Comparison of ENCODE assay signal across 16 cellular contexts in genomic region chr10:27440478-27440877, GRCh38.
DNase-seq lines count a peak whose midpoint lies in the region; ATAC-seq, FAIRE-seq and TF ChIP-seq lines count a peak whose summit lies in the region.
"Had no signal": no experiment of that assay in that cellular context is flagged by ENCODE, and none has a peak within 500 bp of the region (broad histone marks: within the 10 kb centered on the region; RNA-seq: fewer than 3 reads in every experiment).

No MANE protein-coding gene starts in this region.

- POLR2A ChIA-PET in PC-3 (lab: Charles Lee; ENCODE audit: unreplicated experiment), result no interaction called here

- H3K27me3 ChIP-seq in MG63 (no peaks in the 10 kb centered on the region), PC-3 (ENCODE audit: low read length) (no peaks in the 10 kb centered on the region), bronchial epithelial cell (ENCODE audit: control insufficient read depth, insufficient read depth, low read length) (no peaks in the 10 kb centered on the region), adrenal gland (no peaks in the 10 kb centered on the region)
- H3K27me3 ChIP-seq: BLaER1 treated with 17β-estradiol and CSF1 and Interleukin-3, amounts not matched to agents 10 nM and 100 nM had no signal

- DNase-seq in MG63 (peak; percentile 14), PC-3 (no peak), bronchial epithelial cell (ENCODE audit: low read depth) (no peak), adrenal gland (no peak), T1000 (lab: John Stamatoyannopoulos, UW) (no peak), kidney tubule cell (ENCODE audit: low spot score) (no peak)
- DNase-seq: Calu3; CD8-positive, alpha-beta T cell; DMS53; DND-41; EL; GM23248 had no signal

- TF ChIP-seq POLR2A in adrenal gland (IDR thresholded peaks at IDR 0.05), result no peak

- intact Hi-C loops in PC-3 (cut with micrococcal nuclease) (loop anchor here (10.0 kb wide), 1 partner anchor 114 kb away; no protein-coding TSS in a partner anchor), adrenal gland (cut with DNase I) (loop anchor here in 1 of 2 donors (10.0 kb wide), 1 partner anchor 224 kb away; no protein-coding TSS in a partner anchor)

- no TSS peak for BruUV-seq in PC-3 (replicated peaks; lab: Mats Ljungman, UMichigan)

- no peak for TF ChIP-seq CTCF in PC-3 (conservative IDR thresholded peaks at IDR 0.05; ENCODE audit: low read depth, low read length)
- no peak for TF ChIP-seq CTCF in bronchial epithelial cell (IDR thresholded peaks at IDR 0.05; ENCODE audit: insufficient read depth, low read length, severe bottlenecking)
- TF ChIP-seq CTCF in adrenal gland (IDR thresholded peaks at IDR 0.05), result no peak

- H3F3A ChIP-seq in PC-3 (ENCODE audit: low read length, unreplicated experiment), result no peaks in the 10 kb centered on the region

- H3K4me2 ChIP-seq in PC-3 (ENCODE audit: low read length), result no peak overlapping the region
- H3K4me2 ChIP-seq: BLaER1 treated with 17β-estradiol and CSF1 and Interleukin-3, amounts not matched to agents 10 nM and 100 nM had no signal

- H4K20me1 ChIP-seq in PC-3 (ENCODE audit: low read length), result no peaks in the 10 kb centered on the region
- H4K20me1 ChIP-seq: BLaER1 treated with 17β-estradiol and CSF1 and Interleukin-3, amounts not matched to agents 10 nM and 100 nM had no signal

- H3K79me2 ChIP-seq in PC-3 (ENCODE audit: low read length), result no peaks in the 10 kb centered on the region

- CTCF ChIA-PET in PC-3 (lab: Charles Lee), result no interaction called here

- H3K4me3 ChIP-seq in MG63 (no peak overlapping the region), PC-3 (ENCODE audit: low read length) (no peak overlapping the region), bronchial epithelial cell (ENCODE audit: low read depth, low read length) (no peak overlapping the region), adrenal gland (no peak overlapping the region)
- H3K4me3 ChIP-seq: BLaER1 treated with 17β-estradiol and CSF1 and Interleukin-3, amounts not matched to agents 10 nM and 100 nM; GM12878; GM23248; HAP-1 had no signal

- no peaks in the 10 kb centered on the region for H3K4me1 ChIP-seq in PC-3 (ENCODE audit: insufficient read depth, low read length)
- no peaks in the 10 kb centered on the region for H3K4me1 ChIP-seq in adrenal gland (replicated peaks in 1 of 2)
- H3K4me1 ChIP-seq: HAP-1 had no signal

- no peak overlapping the region for H3K9ac ChIP-seq in PC-3 (ENCODE audit: low read length)
- H3K9ac ChIP-seq: BLaER1 treated with 17β-estradiol and CSF1 and Interleukin-3, amounts not matched to agents 10 nM and 100 nM; GM23248 had no signal

- H3K36me3 ChIP-seq in MG63 (no peaks in the 10 kb centered on the region), PC-3 (ENCODE audit: low read depth, low read length) (no peaks in the 10 kb centered on the region), bronchial epithelial cell (ENCODE audit: control insufficient read depth, insufficient read depth, low read length) (no peaks in the 10 kb centered on the region), adrenal gland (replicated peaks in 1 of 2) (no peaks in the 10 kb centered on the region)
- H3K36me3 ChIP-seq: BLaER1 treated with 17β-estradiol and CSF1 and Interleukin-3, amounts not matched to agents 10 nM and 100 nM; HAP-1 had no signal

- FAIRE-seq in bronchial epithelial cell (lab: Jason Lieb, UNC), result peak; percentile 13
- FAIRE-seq: GM12878, HepG2 had no signal

- ATAC-seq in PC-3, result 0 out of 2 replicates have a peak, but pooled peaks have one; percentile 15
- ATAC-seq: CD8-positive, alpha-beta T cell; GM12878; HepG2 had no signal

- WGBS in adrenal gland, 4 donors, result 41 to 53% (median 43%) methylated on average over 2 of the region's 2 CpGs

- no peaks in the 10 kb centered on the region for H3K9me3 ChIP-seq in MG63
- H3K9me3 ChIP-seq in PC-3 (ENCODE audit: low read length), result no peaks in the 10 kb centered on the region
- no peaks in the 10 kb centered on the region for H3K9me3 ChIP-seq in adrenal gland (replicated peaks in 1 of 3)
- H3K9me3 ChIP-seq: BLaER1 treated with 17β-estradiol and CSF1 and Interleukin-3, amounts not matched to agents 10 nM and 100 nM; HAP-1 had no signal

- H2AFZ ChIP-seq in PC-3 (ENCODE audit: low read length), result no peak overlapping the region
- H2AFZ ChIP-seq: GM23248 had no signal

- H3K27ac ChIP-seq in PC-3 (ENCODE audit: low read length) (no peak overlapping the region), adrenal gland (no peak overlapping the region)
- H3K27ac ChIP-seq: BLaER1 treated with 17β-estradiol and CSF1 and Interleukin-3, amounts not matched to agents 10 nM and 100 nM; GM23248 had no signal

- no peaks in the 10 kb centered on the region for H3K9me2 ChIP-seq in PC-3 (replicated peaks; ENCODE audit: low read length)
